17 cellular contexts compared by ENCODE assay signal in genomic region chr2:182368446-182368845, GRCh38. TPM values are rescaled to one million over a fixed set of nuclear protein-coding genes. Genes with fewer than 3 reads are reported as not detected.
A peak's percentile ranks its signal among the peaks of the same experiment; 100 is the strongest.
DNase-seq lines count a peak whose midpoint lies in the region; ATAC-seq, FAIRE-seq and TF ChIP-seq lines count a peak whose summit lies in the region.
"Had no signal": no experiment of that assay in that cellular context is flagged by ENCODE, and none has a peak within 500 bp of the region (broad histone marks: within the 10 kb centered on the region; RNA-seq: fewer than 3 reads in every experiment).

No MANE protein-coding gene starts in this region.

- no peak for TF ChIP-seq POLR2A in gastroesophageal sphincter (IDR thresholded peaks at IDR 0.05)

- intact Hi-C loops in left colon (cut with DNase I, micrococcal nuclease) (no loop called here), sciatic nerve (cut with DNase I) (no loop called here), Right ventricle myocardium inferior (cut with DNase I) (no loop called here)

- H3K36me3 ChIP-seq in bronchial epithelial cell (ENCODE audit: control insufficient read depth, insufficient read depth, low read length) (no peaks in the 10 kb centered on the region), gastroesophageal sphincter (no peaks in the 10 kb centered on the region)
- H3K36me3 ChIP-seq: cardiac muscle cell, spleen had no signal

- FAIRE-seq in bronchial epithelial cell (lab: Jason Lieb, UNC): no peak

- DNase-seq in AG08395 (ENCODE audit: low spot score) (peak; percentile 34), LHCN-M2 (ENCODE audit: low read depth) (peak; percentile 48), bronchial epithelial cell (ENCODE audit: low read depth) (peak; percentile 79), left colon (no peak), sciatic nerve (ENCODE audit: low spot score) (no peak), Right ventricle myocardium inferior (ENCODE audit: missing footprints) (no peak)
- DNase-seq: activated CD4-positive, alpha-beta T cell treated with anti-CD3 and anti-CD28 coated beads for 1 hour; activated CD8-positive, alpha-beta memory T cell treated with anti-CD3 and anti-CD28 coated beads, Interleukin-2, amount 50 U/mL, for 4 hours; activated naive CD4-positive, alpha-beta T cell treated with Interleukin-2 at 50 U/mL for 16 hours; GF-D8; SHP77; spleen had no signal

- TF ChIP-seq CTCF in bronchial epithelial cell (IDR thresholded peaks at IDR 0.05; ENCODE audit: insufficient read depth, low read length, severe bottlenecking): no peak
- no peak for TF ChIP-seq CTCF in gastroesophageal sphincter (IDR thresholded peaks at IDR 0.05)

- H3K9me3 ChIP-seq in gastroesophageal sphincter: no peaks in the 10 kb centered on the region

- H3K27me3 ChIP-seq in bronchial epithelial cell (ENCODE audit: control insufficient read depth, insufficient read depth, low read length) (no peaks in the 10 kb centered on the region), gastroesophageal sphincter (no peaks in the 10 kb centered on the region)
- H3K27me3 ChIP-seq: cardiac muscle cell, spleen had no signal

- H3K4me3 ChIP-seq in bronchial epithelial cell (ENCODE audit: low read depth, low read length): no peak overlapping the region
- no peak overlapping the region for H3K4me3 ChIP-seq in gastroesophageal sphincter
- H3K4me3 ChIP-seq: cardiac muscle cell, spleen had no signal

- no peak for TF ChIP-seq EP300 in gastroesophageal sphincter (IDR thresholded peaks at IDR 0.05)

- H3K27ac ChIP-seq in gastroesophageal sphincter: peak overlapping the region in 1 of 4 donors; percentile 26
- H3K27ac ChIP-seq: cardiac muscle cell, spleen had no signal

- H3K4me1 ChIP-seq in gastroesophageal sphincter: peaks cover 0 to 30% (median 4%) of the 10 kb centered on the region in 3 donors

- ATAC-seq in gastroesophageal sphincter (peak; percentile 12), left colon (no peak), HG02938 (IDR thresholded peaks at IDR 0.05; ENCODE audit: unreplicated experiment) (no peak), sciatic nerve (no peak), Right ventricle myocardium inferior (no peak)
- ATAC-seq: stimulated activated memory B cell treated with anti-CD40 and anti-IgM and Interleukin-4, amounts not matched to agents 10 μg/mL and 1 μg/mL and 100 μg/mL, for 72 hours had no signal

RNA-seq across cellular contexts. Expression of gene PDE1A, which starts 58.4 kb away (rescaled TPM):
- total RNA-seq in LHCN-M2 (2014; rRNA removed) (3.1 and 3.5 TPM in 2 replicates), bronchial epithelial cell (0.13 and 0.53 TPM in 2 replicates), gastroesophageal sphincter (10 to 100 TPM in 3 of 4 donors, 1 to 10 TPM in 1; 7.2 to 17.2 (median 11.8) TPM), left colon (1 to 10 TPM; 2.2 to 4.0 TPM), sciatic nerve (45.7 TPM), Right ventricle myocardium inferior (14.6 TPM)
- 0.90 TPM for polyA plus RNA-seq in LHCN-M2 (2012)
- total RNA-seq: T-helper 2 cell treated with Interferon-gamma antibody and Interleukin-4, amounts not matched to agents 100 ng/mL and 5 ng/mL, for 36 hours had no signal

Comparison
In these comparisons a context has a peak if more than half of its experiments do, and no peak if none do; other contexts are left out.
1. DNase-seq: peak in AG08395 (single experiment), LHCN-M2 (single experiment) and bronchial epithelial cell (single experiment); none in left colon (0 of 2), sciatic nerve (single experiment) and Right ventricle myocardium inferior (single experiment).